1 cellular context compared by ENCODE assay signal in genomic region chr4:68951078-68951805, GRCh38.
TF ChIP-seq lines count a peak whose summit lies in the region.

Gene UGT2A3, minus strand, starts transcription at chr4:68951804. Its CDS starts 44 bp downstream, at chr4:68951760.

TF ChIP-seq in GM23338, 12 proteins besides CTCF, POLR2A, EP300 and RAD21 (continued from another document):
- TF ChIP-seq REST (IDR thresholded peaks at IDR 0.05; ENCODE audit: unreplicated experiment) (no peak), CREB1 (CRISPR knock-in tag; IDR thresholded peaks at IDR 0.05; ENCODE audit: low read depth) (no peak), EZH2phosphoT487 (IDR thresholded peaks at IDR 0.05; ENCODE audit: unreplicated experiment) (no peak), STAT1 (IDR thresholded peaks at IDR 0.05; ENCODE audit: unreplicated experiment) (no peak), POLR2AphosphoS5 (IDR thresholded peaks at IDR 0.05; ENCODE audit: low read depth) (no peak), ZNF331 (CRISPR knock-in tag; IDR thresholded peaks at IDR 0.05; ENCODE audit: low read depth) (no peak), EZH2 (IDR thresholded peaks at IDR 0.05; ENCODE audit: low read depth, unreplicated experiment) (no peak), NANOG (IDR thresholded peaks at IDR 0.05; ENCODE audit: borderline replicate concordance) (no peak)
